In the genomic region with DNA sequence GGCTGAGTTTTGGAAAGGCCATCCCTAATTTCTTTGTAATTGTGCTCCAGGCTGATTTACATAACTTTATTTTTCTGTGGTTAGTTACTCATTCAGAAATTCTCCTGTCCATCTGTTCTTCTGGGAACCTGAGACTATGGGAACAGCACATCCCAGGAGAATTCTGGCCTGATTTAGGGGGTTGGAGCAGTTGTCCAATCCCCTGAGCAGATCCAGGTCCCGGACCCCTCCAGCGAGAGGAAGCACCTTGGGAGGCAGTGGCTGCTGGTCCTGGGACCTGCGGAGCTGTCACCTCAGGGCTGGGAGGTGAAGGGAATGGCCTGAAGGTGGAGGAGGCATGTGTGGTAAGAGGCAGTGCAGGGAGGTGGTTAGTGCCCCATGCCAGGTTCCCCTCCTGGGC, we compare ENCODE assay signal across 12 cellular contexts. TPM values are rescaled to one million over a fixed set of nuclear protein-coding genes. Genes with fewer than 3 reads are reported as not detected.
DNase-seq lines count a peak whose midpoint lies in the region; ATAC-seq and TF ChIP-seq lines count a peak whose summit lies in the region.
"Had no signal": no experiment of that assay in that cellular context is flagged by ENCODE, and none has a peak within 500 bp of the region (broad histone marks: within the 10 kb centered on the region; RNA-seq: fewer than 3 reads in every experiment).

No MANE protein-coding gene starts in this region.

- H3K4me3 ChIP-seq in skeletal muscle tissue (ENCODE audit: low read length in 3 of 3), result no peak overlapping the region
- H3K4me3 ChIP-seq: hepatocyte had no signal

- POLR2A ChIA-PET in activated CD4-positive, alpha-beta T cell treated with anti-CD3 and anti-CD28 coated beads for 36 hours (lab: Charles Lee), result no interaction called here

- H3K9me3 ChIP-seq in skeletal muscle tissue (ENCODE audit: control insufficient read depth in 3 of 3, low read length in 3 of 3), result no peaks in the 10 kb centered on the region

- intact Hi-C loops in activated CD4-positive, alpha-beta T cell treated with anti-CD3 and anti-CD28 coated beads for 36 hours (cut with DNase I, micrococcal nuclease), result no loop called here

- H3K4me1 ChIP-seq in foreskin keratinocyte (peaks cover 36% of the 10 kb centered on the region), skeletal muscle tissue (ENCODE audit: control insufficient read depth in 3 of 3, insufficient read depth in 3 of 3, low read length in 3 of 3) (peaks cover 29 to 42% (median 39%) of the 10 kb centered on the region in 3 donors)

- peaks cover 0 to 4% (median 2%) of the 10 kb centered on the region in 3 donors for H3K36me3 ChIP-seq in skeletal muscle tissue (ENCODE audit: control insufficient read depth in 3 of 3, insufficient read depth in 3 of 3, low read length in 3 of 3)

- CTCF ChIA-PET in activated CD4-positive, alpha-beta T cell treated with anti-CD3 and anti-CD28 coated beads for 36 hours (lab: Charles Lee), result no interaction called here

- no peak overlapping the region for H3K9ac ChIP-seq in skeletal muscle tissue (ENCODE audit: low read depth in 1 of 3, low read length in 3 of 3)
- H3K9ac ChIP-seq: KMS-11 had no signal

- ATAC-seq in foreskin keratinocyte, result peak; percentile 77
- no peak for ATAC-seq in activated CD4-positive, alpha-beta T cell treated with anti-CD3 and anti-CD28 coated beads for 36 hours
- no peak for ATAC-seq in GM19395 (IDR thresholded peaks at IDR 0.05; ENCODE audit: unreplicated experiment)
- ATAC-seq in GM18519 (IDR thresholded peaks at IDR 0.05; ENCODE audit: low FRiP score, unreplicated experiment), result no peak
- ATAC-seq: activated CD4-positive, CD25-positive, alpha-beta regulatory T cell treated with anti-CD3 and anti-CD28 coated beads, Interleukin-2, amount 50 U/mL, for 24 hours had no signal

- H3K4me3 Mint-ChIP-seq in activated CD4-positive, alpha-beta T cell treated with anti-CD3 and anti-CD28 coated beads for 36 hours, result no peak overlapping the region

- TF ChIP-seq CTCF in foreskin keratinocyte (conservative IDR thresholded peaks at IDR 0.05), result no peak

- peak overlapping the region; percentile 86 for H3K27ac ChIP-seq in foreskin keratinocyte
- H3K27ac ChIP-seq in skeletal muscle tissue (ENCODE audit: low read depth, low read length), result peak overlapping the region; percentile 19
- H3K27ac ChIP-seq: hepatocyte, KMS-11 had no signal

- H3K27me3 Mint-ChIP-seq in activated CD4-positive, alpha-beta T cell treated with anti-CD3 and anti-CD28 coated beads for 36 hours, result peaks cover 14% of the 10 kb centered on the region

- H3K9me3 Mint-ChIP-seq in activated CD4-positive, alpha-beta T cell treated with anti-CD3 and anti-CD28 coated beads for 36 hours (ENCODE audit: low read depth), result no peaks in the 10 kb centered on the region

- peaks cover 13% of the 10 kb centered on the region for H3K4me1 Mint-ChIP-seq in activated CD4-positive, alpha-beta T cell treated with anti-CD3 and anti-CD28 coated beads for 36 hours

- no peaks in the 10 kb centered on the region for H3K36me3 Mint-ChIP-seq in activated CD4-positive, alpha-beta T cell treated with anti-CD3 and anti-CD28 coated beads for 36 hours (ENCODE audit: low read depth)

- no peak overlapping the region for H3K27ac Mint-ChIP-seq in activated CD4-positive, alpha-beta T cell treated with anti-CD3 and anti-CD28 coated beads for 36 hours

- DNase-seq in GM04504 (ENCODE audit: low read depth), result peak; percentile 87
- peak; percentile 39 for DNase-seq in SW480 (ENCODE audit: low spot score)
- peak; percentile 85 to 93 for DNase-seq in foreskin keratinocyte
- DNase-seq in nucleus accumbens (lab: John Stamatoyannopoulos, UW), result no peak
- no peak for DNase-seq in activated CD4-positive, alpha-beta T cell treated with anti-CD3 and anti-CD28 coated beads for 36 hours
- DNase-seq: stimulated activated CD8-positive, alpha-beta memory T cell treated with anti-CD3 and anti-CD28 coated beads, Interleukin-4, amount 100 ng/mL, for 48 hours had no signal

- H3K27me3 ChIP-seq in foreskin keratinocyte (no peaks in the 10 kb centered on the region), skeletal muscle tissue (ENCODE audit: control insufficient read depth in 3 of 3, insufficient read depth in 3 of 3, low read length in 3 of 3) (no peaks in the 10 kb centered on the region)
- H3K27me3 ChIP-seq: hepatocyte had no signal

RNA-seq across cellular contexts. Expression of a gene that starts 40.4 kb away (rescaled TPM):
- total RNA-seq in foreskin keratinocyte (17.9 and 19.2 TPM in 2 replicates), skeletal muscle tissue (66.3 TPM)
- polyA plus RNA-seq in foreskin keratinocyte, result 16.2 and 19.0 TPM in 2 replicates
- total RNA-seq in activated CD4-positive, alpha-beta T cell treated with anti-CD3 and anti-CD28 coated beads for 36 hours, result 1 to 10 TPM in 1 of 2 experiments, under 1 TPM in 1; 0.82 to 1.3 TPM

Comparison
In these comparisons a context has a peak if more than half of its experiments do, and no peak if none do; other contexts are left out.
1. DNase-seq: peak in GM04504 (single experiment), SW480 (single experiment) and foreskin keratinocyte (2 of 2); none in nucleus accumbens (0 of 56) and activated CD4-positive, alpha-beta T cell treated with anti-CD3 and anti-CD28 coated beads for 36 hours (single experiment).